1 cellular context compared by ENCODE assay signal in genomic region chr7:131513245-131514061, GRCh38.
TF ChIP-seq lines count a peak whose summit lies in the region.

No MANE protein-coding gene starts in this region.

TF ChIP-seq in HEK293, 187 proteins besides CTCF, POLR2A, EP300 and RAD21 (continued from another document and continues in another):
- TF ChIP-seq ZNF645 (tag by site-specific recombination; IDR thresholded peaks at IDR 0.05): no peak
- TF ChIP-seq SP7 (tag by site-specific recombination; IDR thresholded peaks at IDR 0.05): peak; percentile 55; the same call in 1 of the 2 replicates
- no peak for TF ChIP-seq PRDM4 (tag by site-specific recombination; IDR thresholded peaks at IDR 0.05)
- TF ChIP-seq, protein P1, sequence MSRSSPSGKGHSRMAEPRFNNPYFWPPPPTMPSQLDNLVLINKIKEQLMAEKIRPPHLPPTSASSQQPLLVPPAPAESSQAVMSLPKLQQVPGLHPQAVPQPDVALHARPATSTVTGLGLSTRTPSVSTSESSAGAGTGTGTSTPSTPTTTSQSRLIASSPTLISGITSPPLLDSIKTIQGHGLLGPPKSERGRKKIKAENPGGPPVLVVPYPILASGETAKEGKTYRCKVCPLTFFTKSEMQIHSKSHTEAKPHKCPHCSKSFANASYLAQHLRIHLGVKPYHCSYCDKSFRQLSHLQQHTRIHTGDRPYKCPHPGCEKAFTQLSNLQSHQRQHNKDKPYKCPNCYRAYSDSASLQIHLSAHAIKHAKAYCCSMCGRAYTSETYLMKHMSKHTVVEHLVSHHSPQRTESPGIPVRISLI (tag by site-specific recombination; IDR thresholded peaks at IDR 0.05): no peak
- no peak for TF ChIP-seq ZNF544 (tag by site-specific recombination; IDR thresholded peaks at IDR 0.05)
- no peak for TF ChIP-seq ZNF623 (tag by site-specific recombination; IDR thresholded peaks at IDR 0.05)
- 0 out of 2 replicates have a peak, but pooled peaks have one; percentile 55 for TF ChIP-seq ZNF501 (tag by site-specific recombination; IDR thresholded peaks at IDR 0.05)
- TF ChIP-seq ZBTB6 (tag by site-specific recombination; IDR thresholded peaks at IDR 0.05): no peak
- no peak for TF ChIP-seq ZNF24 (tag by site-specific recombination; IDR thresholded peaks at IDR 0.05)
- TF ChIP-seq ZFP3 (tag by site-specific recombination; IDR thresholded peaks at IDR 0.05; ENCODE audit: low read depth): no peak
- no peak for TF ChIP-seq ZNF302 (tag by site-specific recombination; IDR thresholded peaks at IDR 0.05; ENCODE audit: low read depth)
- TF ChIP-seq GLIS2 (tag by site-specific recombination; IDR thresholded peaks at IDR 0.05): no peak
- TF ChIP-seq MYNN (tag by site-specific recombination; IDR thresholded peaks at IDR 0.05; ENCODE audit: borderline replicate concordance): no peak
- TF ChIP-seq ZNF514 (tag by site-specific recombination; IDR thresholded peaks at IDR 0.05): no peak
- no peak for TF ChIP-seq RBAK (tag by site-specific recombination; IDR thresholded peaks at IDR 0.05)
- no peak for TF ChIP-seq ZFP41 (tag by site-specific recombination; IDR thresholded peaks at IDR 0.05; ENCODE audit: borderline replicate concordance)
- TF ChIP-seq ZBTB21 (tag by site-specific recombination; IDR thresholded peaks at IDR 0.05): peak; percentile 89
- no peak for TF ChIP-seq ZNF354C (tag by site-specific recombination; IDR thresholded peaks at IDR 0.05; ENCODE audit: borderline replicate concordance, low read depth)
- TF ChIP-seq ZSCAN23 (tag by site-specific recombination; IDR thresholded peaks at IDR 0.05): no peak
- TF ChIP-seq ZNF558 (tag by site-specific recombination; IDR thresholded peaks at IDR 0.05): no peak
- no peak for TF ChIP-seq FEZF1 (tag by site-specific recombination; IDR thresholded peaks at IDR 0.05)
- no peak for TF ChIP-seq REPIN1 (tag by site-specific recombination; IDR thresholded peaks at IDR 0.05; ENCODE audit: low read depth)
- TF ChIP-seq ZNF311 (tag by site-specific recombination; IDR thresholded peaks at IDR 0.05; ENCODE audit: borderline replicate concordance): no peak
- TF ChIP-seq ZNF791 (tag by site-specific recombination; IDR thresholded peaks at IDR 0.05): no peak
- no peak for TF ChIP-seq ZNF624 (tag by site-specific recombination; IDR thresholded peaks at IDR 0.05)
- TF ChIP-seq ZSCAN5A (tag by site-specific recombination; IDR thresholded peaks at IDR 0.05): no peak
- TF ChIP-seq ZNF677 (tag by site-specific recombination; IDR thresholded peaks at IDR 0.05): no peak
- TF ChIP-seq ZBTB11 (tag by site-specific recombination; conservative IDR thresholded peaks at IDR 0.05; ENCODE audit: low read depth): no peak
- TF ChIP-seq, protein P2, sequence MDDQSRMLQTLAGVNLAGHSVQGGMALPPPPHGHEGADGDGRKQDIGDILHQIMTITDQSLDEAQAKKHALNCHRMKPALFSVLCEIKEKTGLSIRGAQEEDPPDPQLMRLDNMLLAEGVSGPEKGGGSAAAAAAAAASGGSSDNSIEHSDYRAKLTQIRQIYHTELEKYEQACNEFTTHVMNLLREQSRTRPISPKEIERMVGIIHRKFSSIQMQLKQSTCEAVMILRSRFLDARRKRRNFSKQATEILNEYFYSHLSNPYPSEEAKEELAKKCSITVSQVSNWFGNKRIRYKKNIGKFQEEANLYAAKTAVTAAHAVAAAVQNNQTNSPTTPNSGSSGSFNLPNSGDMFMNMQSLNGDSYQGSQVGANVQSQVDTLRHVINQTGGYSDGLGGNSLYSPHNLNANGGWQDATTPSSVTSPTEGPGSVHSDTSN (CRISPR knock-in tag; IDR thresholded peaks at IDR 0.05): 0 out of 2 replicates have a peak, but pooled peaks have one; percentile 49
- TF ChIP-seq ZNF560 (tag by site-specific recombination; IDR thresholded peaks at IDR 0.05; ENCODE audit: borderline replicate concordance): no peak
- TF ChIP-seq PATZ1 (tag by site-specific recombination; IDR thresholded peaks at IDR 0.05): no peak
- no peak for TF ChIP-seq ZNF426 (tag by site-specific recombination; IDR thresholded peaks at IDR 0.05)
- no peak for TF ChIP-seq ZNF132 (tag by site-specific recombination; IDR thresholded peaks at IDR 0.05; ENCODE audit: borderline replicate concordance)
- TF ChIP-seq ZNF140 (tag by site-specific recombination; IDR thresholded peaks at IDR 0.05): no peak
- no peak for TF ChIP-seq ZNF747 (tag by site-specific recombination; IDR thresholded peaks at IDR 0.05)
- TF ChIP-seq, protein P3, sequence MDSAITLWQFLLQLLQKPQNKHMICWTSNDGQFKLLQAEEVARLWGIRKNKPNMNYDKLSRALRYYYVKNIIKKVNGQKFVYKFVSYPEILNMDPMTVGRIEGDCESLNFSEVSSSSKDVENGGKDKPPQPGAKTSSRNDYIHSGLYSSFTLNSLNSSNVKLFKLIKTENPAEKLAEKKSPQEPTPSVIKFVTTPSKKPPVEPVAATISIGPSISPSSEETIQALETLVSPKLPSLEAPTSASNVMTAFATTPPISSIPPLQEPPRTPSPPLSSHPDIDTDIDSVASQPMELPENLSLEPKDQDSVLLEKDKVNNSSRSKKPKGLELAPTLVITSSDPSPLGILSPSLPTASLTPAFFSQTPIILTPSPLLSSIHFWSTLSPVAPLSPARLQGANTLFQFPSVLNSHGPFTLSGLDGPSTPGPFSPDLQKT (IDR thresholded peaks at IDR 0.05; ENCODE audit: borderline replicate concordance, low read depth, low read length): no peak
- TF ChIP-seq ZFHX2 (tag by site-specific recombination; conservative IDR thresholded peaks at IDR 0.05): no peak
- TF ChIP-seq MZF1 (tag by site-specific recombination; IDR thresholded peaks at IDR 0.05; ENCODE audit: borderline replicate concordance): no peak
- peak; percentile 72 for TF ChIP-seq ZNF366 (tag by site-specific recombination; conservative IDR thresholded peaks at IDR 0.05)
- TF ChIP-seq ZNF16 (tag by site-specific recombination; IDR thresholded peaks at IDR 0.05; ENCODE audit: low read depth): no peak
- no peak for TF ChIP-seq ZNF548 (tag by site-specific recombination; IDR thresholded peaks at IDR 0.05)
- TF ChIP-seq SETDB1 (IDR thresholded peaks at IDR 0.05; ENCODE audit: insufficient read length, low read length): no peak
- TF ChIP-seq, protein P4, sequence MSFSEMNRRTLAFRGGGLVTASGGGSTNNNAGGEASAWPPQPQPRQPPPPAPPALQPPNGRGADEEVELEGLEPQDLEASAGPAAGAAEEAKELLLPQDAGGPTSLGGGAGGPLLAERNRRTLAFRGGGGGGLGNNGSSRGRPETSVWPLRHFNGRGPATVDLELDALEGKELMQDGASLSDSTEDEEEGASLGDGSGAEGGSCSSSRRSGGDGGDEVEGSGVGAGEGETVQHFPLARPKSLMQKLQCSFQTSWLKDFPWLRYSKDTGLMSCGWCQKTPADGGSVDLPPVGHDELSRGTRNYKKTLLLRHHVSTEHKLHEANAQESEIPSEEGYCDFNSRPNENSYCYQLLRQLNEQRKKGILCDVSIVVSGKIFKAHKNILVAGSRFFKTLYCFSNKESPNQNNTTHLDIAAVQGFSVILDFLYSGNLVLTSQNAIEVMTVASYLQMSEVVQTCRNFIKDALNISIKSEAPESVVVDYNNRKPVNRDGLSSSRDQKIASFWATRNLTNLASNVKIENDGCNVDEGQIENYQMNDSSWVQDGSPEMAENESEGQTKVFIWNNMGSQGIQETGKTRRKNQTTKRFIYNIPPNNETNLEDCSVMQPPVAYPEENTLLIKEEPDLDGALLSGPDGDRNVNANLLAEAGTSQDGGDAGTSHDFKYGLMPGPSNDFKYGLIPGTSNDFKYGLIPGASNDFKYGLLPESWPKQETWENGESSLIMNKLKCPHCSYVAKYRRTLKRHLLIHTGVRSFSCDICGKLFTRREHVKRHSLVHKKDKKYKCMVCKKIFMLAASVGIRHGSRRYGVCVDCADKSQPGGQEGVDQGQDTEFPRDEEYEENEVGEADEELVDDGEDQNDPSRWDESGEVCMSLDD (tag by site-specific recombination; IDR thresholded peaks at IDR 0.05): no peak
- peak; percentile 68; the same call in 1 of the 2 replicates for TF ChIP-seq ZNF391 (tag by site-specific recombination; IDR thresholded peaks at IDR 0.05; ENCODE audit: borderline replicate concordance, low read depth)
- no peak for TF ChIP-seq ZNF223 (tag by site-specific recombination; IDR thresholded peaks at IDR 0.05)
- no peak for TF ChIP-seq KLF16 (tag by site-specific recombination; IDR thresholded peaks at IDR 0.05)
- no peak for TF ChIP-seq SALL2 (tag by site-specific recombination; IDR thresholded peaks at IDR 0.05; ENCODE audit: borderline replicate concordance)
